In genomic region chr7:154680894-154681659, GRCh38 we compare ENCODE assay signal across 1 cellular context.
TF ChIP-seq lines count a peak whose summit lies in the region.

No MANE protein-coding gene starts in this region.

TF ChIP-seq in K562, 482 proteins besides CTCF, POLR2A, EP300 and RAD21 (continued from another document):
- TF ChIP-seq MLLT1 (IDR thresholded peaks at IDR 0.05) (peak in 1 of 2 experiments; percentile 62; a peak in 2 of 4 replicates), ZFX (CRISPR knock-in tag; IDR thresholded peaks at IDR 0.05) (peak; percentile 35; the same call in 1 of the 2 replicates), NFRKB (IDR thresholded peaks at IDR 0.05; ENCODE audit: low read depth) (peak; percentile 92), ZNF766 (CRISPR knock-in tag; conservative IDR thresholded peaks at IDR 0.05) (0 out of 2 replicates have a peak, but pooled peaks have one; percentile 46), SPI1 (IDR thresholded peaks at IDR 0.05; ENCODE audit: borderline replicate concordance, low read depth, low read length) (peak; percentile 58; the same call in 1 of the 2 replicates), L3MBTL2 (IDR thresholded peaks at IDR 0.05) (peak; percentile 62), ZC3H4 (CRISPR knock-in tag; IDR thresholded peaks at IDR 0.05; ENCODE audit: borderline replicate concordance) (no peak), ZZZ3 (IDR thresholded peaks at IDR 0.05) (0 out of 2 replicates have a peak, but pooled peaks have one; percentile 34), POLR2G (IDR thresholded peaks at IDR 0.05; ENCODE audit: low read depth, low read length) (peak; percentile 81), ZNF592 (IDR thresholded peaks at IDR 0.05) (peak; percentile 70; the same call in 1 of the 2 replicates), PML (IDR thresholded peaks at IDR 0.05; ENCODE audit: low read length) (peak; percentile 30; the same call in 1 of the 2 replicates), SMARCA4 (IDR thresholded peaks at IDR 0.05) (peak; percentile 42; the same call in 1 of the 2 replicates), PBX2 (CRISPR knock-in tag; IDR thresholded peaks at IDR 0.05; ENCODE audit: low read depth) (no peak), PBX2 (tag; conservative IDR thresholded peaks at IDR 0.05; ENCODE audit: low read depth) (0 out of 2 replicates have a peak, but pooled peaks have one; percentile 5), TAF1 (IDR thresholded peaks at IDR 0.05; ENCODE audit: control insufficient read depth, extremely low read depth, insufficient read depth, low read length, severe bottlenecking) (peak; percentile 87), TOE1 (IDR thresholded peaks at IDR 0.05; ENCODE audit: borderline replicate concordance) (peak; percentile 20; the same call in 1 of the 2 replicates), TOE1 (CRISPR knock-in tag; IDR thresholded peaks at IDR 0.05; ENCODE audit: borderline replicate concordance, low read depth) (no peak), ZFP36 (IDR thresholded peaks at IDR 0.05; ENCODE audit: low read depth, low read length, partially characterized antibody) (peak; percentile 25)
